1 cellular context compared by ENCODE assay signal in the genomic region with DNA sequence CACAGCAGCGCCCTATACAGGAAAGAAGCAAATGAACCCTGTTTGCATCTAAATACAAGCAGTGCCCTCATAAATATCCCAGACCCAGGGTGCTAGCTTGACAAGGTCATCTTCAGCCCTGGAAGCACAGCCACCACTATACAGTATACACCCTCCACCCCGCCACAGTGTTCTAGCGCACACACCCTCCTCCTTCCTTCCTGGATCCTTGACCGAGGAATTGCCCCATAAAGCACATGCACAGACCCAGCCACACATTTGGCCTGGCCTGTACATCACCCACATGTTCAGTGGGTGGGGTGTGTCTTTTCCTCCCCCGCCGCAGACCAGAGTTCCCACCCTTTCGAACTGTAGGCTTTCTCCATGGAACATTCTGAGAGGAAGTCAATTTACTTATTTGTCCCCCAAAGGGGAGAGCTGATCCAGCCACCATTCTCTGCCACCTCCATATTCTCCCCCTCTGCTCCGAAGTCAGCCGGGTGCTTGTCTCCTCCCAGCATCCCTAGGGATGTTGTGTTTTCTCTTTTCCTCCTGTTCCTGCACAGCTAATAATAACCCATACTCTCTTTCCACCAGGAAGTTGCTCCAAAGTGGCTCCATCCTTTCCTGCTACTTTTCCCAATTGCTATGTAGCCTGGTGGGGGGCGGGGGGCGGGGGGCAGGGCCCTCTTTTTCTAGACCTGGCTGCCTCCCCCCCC.
TF ChIP-seq lines count a peak whose summit lies in the region.

No MANE protein-coding gene starts in this region.

TF ChIP-seq in H1, 55 proteins besides CTCF, POLR2A, EP300 and RAD21:
- no peak for TF ChIP-seq SAP30 (IDR thresholded peaks at IDR 0.05; ENCODE audit: insufficient read depth, insufficient replicate concordance, low read length)
